17 cellular contexts compared by ENCODE assay signal in genomic region chr17:31678431-31678830, GRCh38.
DNase-seq lines count a peak whose midpoint lies in the region; ATAC-seq and TF ChIP-seq lines count a peak whose summit lies in the region.
"Had no signal": no experiment of that assay in that cellular context is flagged by ENCODE, and none has a peak within 500 bp of the region (broad histone marks: within the 10 kb centered on the region; RNA-seq: fewer than 3 reads in every experiment).

No MANE protein-coding gene starts in this region.

- H3F3A ChIP-seq in PC-9 (ENCODE audit: insufficient read depth, low read depth), result peaks cover 18% of the 10 kb centered on the region

- no peaks in the 10 kb centered on the region for H4K20me1 ChIP-seq in PC-9 (ENCODE audit: insufficient read depth)

- POLR2A ChIA-PET in PC-9 (lab: Charles Lee; ENCODE audit: unreplicated experiment), result interaction anchor here (0.6 kb wide), 1 partner anchor 138 kb away, joined by 3 read pairs; no protein-coding TSS in a partner anchor

- BruUV-seq in PC-9 (replicated peaks; lab: Mats Ljungman, UMichigan), result no TSS peak

- 0 out of 2 replicates have a peak overlapping the region, but pooled peaks have one; percentile 7 for H3K4me2 ChIP-seq in PC-9

- 83 to 92% methylated on average over 1 of the region's 1 CpG for WGBS in heart right ventricle, 2 donors
- 100% methylated on average over 1 of the region's 1 CpG; no CpG with 5 or more reads in 1 of the 2 donors for WGBS in thyroid gland, 2 donors

- no peak for DNase-seq in Right ventricle myocardium inferior (ENCODE audit: missing footprints)
- DNase-seq in right atrium auricular region (ENCODE audit: low spot score), result no peak
- peak; percentile 25 to 49 for DNase-seq in PC-9
- no peak for DNase-seq in heart right ventricle
- peak; percentile 44 to 61 for DNase-seq in vagina (ENCODE audit: extremely low spot score in 2 of 2)
- no peak for DNase-seq in glomerular visceral epithelial cell (ENCODE audit: extremely low spot score)
- DNase-seq in thyroid gland, result no peak
- DNase-seq in NCI-H2081 treated with DMSO at 0.1 percent for 48 hours (lab: John Stamatoyannopoulos, UW), result no peak
- DNase-seq: activated CD4-positive, alpha-beta T cell treated with anti-CD3 and anti-CD28 coated beads for 36 hours; AML-193; effector memory CD4-positive, alpha-beta T cell; hypothalamus; NCI-H1092 treated with DMSO at 0.1 percent for 48 hours; pancreas; stimulated activated CD4-positive, alpha-beta T cell treated with anti-CD3 and anti-CD28 coated beads, Interleukin-2, amount 100 ng/mL, for 24 hours; uterus had no signal

- H3K36me3 ChIP-seq in right atrium auricular region (no peaks in the 10 kb centered on the region), PC-9 (ENCODE audit: low read depth) (no peaks in the 10 kb centered on the region), heart right ventricle (no peaks in the 10 kb centered on the region), vagina (no peaks in the 10 kb centered on the region), thyroid gland (no peaks in the 10 kb centered on the region)
- H3K36me3 ChIP-seq: pancreas, uterus had no signal

- H3K9me3 ChIP-seq in right atrium auricular region (no peaks in the 10 kb centered on the region), PC-9 (ENCODE audit: insufficient read depth, low read depth) (no peaks in the 10 kb centered on the region), heart right ventricle (no peaks in the 10 kb centered on the region), vagina (no peaks in the 10 kb centered on the region), thyroid gland (no peaks in the 10 kb centered on the region)
- H3K9me3 ChIP-seq: pancreas, uterus had no signal

- CTCF ChIA-PET in PC-9 (lab: Charles Lee), result no interaction called here

- TF ChIP-seq POLR2A in vagina (IDR thresholded peaks at IDR 0.05) (no peak), thyroid gland (IDR thresholded peaks at IDR 0.05) (no peak)

- ATAC-seq in Right ventricle myocardium inferior (peak; percentile 68), heart right ventricle (peak in 5 of 8 donors; percentile 23 to 83 (median 41))
- ATAC-seq: activated CD4-positive, alpha-beta T cell treated with anti-CD3 and anti-CD28 coated beads for 36 hours; stimulated activated effector memory CD8-positive, alpha-beta T cell treated with anti-CD3 and anti-CD28 coated beads, Interleukin-12 subunit alpha, Interleukin-12 subunit beta, amount 100 ng/mL, for 72 hours had no signal

- H3K9me2 ChIP-seq in PC-9 (ENCODE audit: insufficient read depth), result no peaks in the 10 kb centered on the region

- no peaks in the 10 kb centered on the region for H3K79me2 ChIP-seq in PC-9 (ENCODE audit: low read depth)

- H3K4me1 ChIP-seq in right atrium auricular region (peaks cover 0 to 11% of the 10 kb centered on the region in 2 donors), PC-9 (replicated peaks; ENCODE audit: insufficient read depth) (peaks cover 27% of the 10 kb centered on the region), heart right ventricle (peaks cover 0 to 12% (median 7%) of the 10 kb centered on the region in 9 donors), vagina (peaks cover 34% of the 10 kb centered on the region), thyroid gland (peaks cover 8 to 14% of the 10 kb centered on the region in 2 donors)
- H3K4me1 ChIP-seq: pancreas, uterus had no signal

- no peak overlapping the region for H3K27ac ChIP-seq in right atrium auricular region
- no peak overlapping the region for H3K27ac ChIP-seq in PC-9
- no peak overlapping the region for H3K27ac ChIP-seq in heart right ventricle
- H3K27ac ChIP-seq in vagina, result no peak overlapping the region
- no peak overlapping the region for H3K27ac ChIP-seq in thyroid gland
- H3K27ac ChIP-seq: pancreas, uterus had no signal

- H3K4me3 ChIP-seq in right atrium auricular region, result no peak overlapping the region
- H3K4me3 ChIP-seq in PC-9, result no peak overlapping the region
- H3K4me3 ChIP-seq in heart right ventricle, result no peak overlapping the region
- H3K4me3 ChIP-seq in vagina, result no peak overlapping the region
- no peak overlapping the region for H3K4me3 ChIP-seq in thyroid gland (replicated peaks in 1 of 3)
- H3K4me3 ChIP-seq: pancreas, uterus had no signal

- H2AFZ ChIP-seq in PC-9, result no peak overlapping the region

- intact Hi-C loops in Right ventricle myocardium inferior (cut with DNase I) (no loop called here), PC-9 (cut with micrococcal nuclease; ENCODE audit: unreplicated experiment) (loop anchor here (5.0 kb wide), 1 partner anchor 149 kb away; no protein-coding TSS in a partner anchor), heart right ventricle (cut with DNase I) (loop anchor here in 1 of 10 donors (2.0 kb wide), 1 partner anchor 132 kb away; no protein-coding TSS in a partner anchor), vagina (cut with DNase I) (no loop called here), thyroid gland (cut with DNase I) (no loop called here)

- TF ChIP-seq CTCF in right atrium auricular region (IDR thresholded peaks at IDR 0.05) (no peak), PC-9 (conservative IDR thresholded peaks at IDR 0.05) (no peak), heart right ventricle (IDR thresholded peaks at IDR 0.05) (no peak), vagina (IDR thresholded peaks at IDR 0.05) (no peak), thyroid gland (IDR thresholded peaks at IDR 0.05) (no peak)

- H3K27me3 ChIP-seq in right atrium auricular region, result no peaks in the 10 kb centered on the region
- H3K27me3 ChIP-seq in PC-9 (ENCODE audit: insufficient read depth, low read depth), result no peaks in the 10 kb centered on the region
- H3K27me3 ChIP-seq in heart right ventricle, result no peaks in the 10 kb centered on the region
- H3K27me3 ChIP-seq in vagina, result no peaks in the 10 kb centered on the region
- H3K27me3 ChIP-seq in thyroid gland, result no peaks in the 10 kb centered on the region
- H3K27me3 ChIP-seq: pancreas, uterus had no signal

Comparison
In these comparisons a context has a peak if more than half of its experiments do, and no peak if none do; other contexts are left out.
1. DNase-seq: peak in PC-9 (2 of 2) and vagina (2 of 2); none in Right ventricle myocardium inferior (single experiment), right atrium auricular region (single experiment), heart right ventricle (0 of 2), glomerular visceral epithelial cell (single experiment), thyroid gland (0 of 2) and NCI-H2081 treated with DMSO at 0.1 percent for 48 hours (single experiment).